34 cellular contexts compared by ENCODE assay signal in the genomic region with DNA sequence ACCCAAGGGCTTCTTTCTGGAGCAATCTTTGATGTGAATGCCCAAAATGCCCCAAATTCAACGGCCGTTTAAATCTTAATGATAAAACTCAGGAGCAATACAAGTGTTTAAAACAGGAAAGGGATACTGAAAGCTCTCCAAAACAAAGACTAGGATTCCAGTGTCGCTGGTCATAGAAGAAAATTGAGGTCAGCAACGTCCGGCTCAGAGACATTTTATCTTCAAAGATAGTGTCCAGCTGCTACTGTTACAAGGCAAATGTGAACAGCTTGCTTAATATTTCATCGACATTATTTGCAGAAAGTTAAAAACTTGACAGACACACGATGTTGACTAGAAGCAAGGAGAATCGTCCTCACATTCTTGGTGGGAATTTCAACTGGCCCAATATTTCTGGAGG.
"Had no signal": no experiment of that assay in that cellular context is flagged by ENCODE, and none has a peak within 500 bp of the region (broad histone marks: within the 10 kb centered on the region; RNA-seq: fewer than 3 reads in every experiment).

No MANE protein-coding gene starts in this region.

- H3K27me3 ChIP-seq: adrenal gland, body of pancreas, colonic mucosa had no signal

- H3K27ac ChIP-seq: adrenal gland, body of pancreas, colonic mucosa, dorsolateral prefrontal cortex, esophagus muscularis mucosa, foreskin keratinocyte, gastrocnemius medialis had no signal

- ATAC-seq: activated CD4-positive, alpha-beta T cell treated with anti-CD3 and anti-CD28 coated beads for 36 hours; activated CD8-positive, alpha-beta memory T cell treated with anti-CD3 and anti-CD28 coated beads, Interleukin-2, amount 10 ng/mL, durations not matched to agents 7 days and 5 days; activated CD8-positive, alpha-beta T cell treated with anti-CD3 and anti-CD28 coated beads, Interleukin-2, amount 10 ng/mL, durations not matched to agents 7 days and 5 days; activated naive CD8-positive, alpha-beta T cell treated with anti-CD3 and anti-CD28 coated beads, Interleukin-2, amount 50 U/mL, for 24 hours; body of pancreas; foreskin keratinocyte; gastrocnemius medialis had no signal

- H3K36me3 ChIP-seq: adrenal gland, colonic mucosa, esophagus muscularis mucosa, gastrocnemius medialis, heart left ventricle had no signal

- H3K4me3 ChIP-seq: adrenal gland, body of pancreas, colonic mucosa, dorsolateral prefrontal cortex, esophagus muscularis mucosa, gastrocnemius medialis, heart left ventricle had no signal

- H3K36me3 Mint-ChIP-seq: activated CD4-positive, alpha-beta memory T cell treated with anti-CD3 and anti-CD28 coated beads for 36 hours; activated CD8-positive, alpha-beta memory T cell treated with anti-CD3 and anti-CD28 coated beads, Interleukin-2, amount 10 ng/mL, durations not matched to agents 7 days and 5 days; activated naive CD4-positive, alpha-beta T cell treated with anti-CD3 and anti-CD28 coated beads, Interleukin-2, amount 50 U/mL, for 24 hours; activated naive CD8-positive, alpha-beta T cell treated with anti-CD3 and anti-CD28 coated beads for 36 hours had no signal

- H3K4me1 Mint-ChIP-seq: activated CD4-positive, alpha-beta T cell treated with anti-CD3 and anti-CD28 coated beads for 36 hours; activated CD4-positive, alpha-beta T cell treated with anti-CD3 and anti-CD28 coated beads, Interleukin-2, amount 10 ng/mL, durations not matched to agents 24 days and 14 days; activated CD8-positive, alpha-beta memory T cell treated with anti-CD3 and anti-CD28 coated beads, Interleukin-2, amount 10 ng/mL, durations not matched to agents 7 days and 5 days; activated naive CD4-positive, alpha-beta T cell treated with anti-CD3 and anti-CD28 coated beads, Interleukin-2, amount 50 U/mL, for 24 hours; activated naive CD8-positive, alpha-beta T cell treated with anti-CD3 and anti-CD28 coated beads for 36 hours; activated naive CD8-positive, alpha-beta T cell treated with anti-CD3 and anti-CD28 coated beads, Interleukin-2, amount 50 U/mL, for 24 hours had no signal

- H3K9me3 Mint-ChIP-seq: activated T-helper 1 cell treated with anti-CD3 and anti-CD28 coated beads, Interleukin-12 subunit alpha, Interleukin-12 subunit beta, Interleukin-2, Interleukin-4 antibody, amounts not matched to agents 30 ng/mL and 10 ng/mL and 1 ng/mL, durations not matched to agents 14 hours and 24 hours and 36 hours; activated T-helper 2 cell treated with anti-CD3 and anti-CD28 coated beads, Interferon-gamma antibody, Interleukin-2, Interleukin-4, amounts not matched to agents 10 μg/mL and 5 μg/mL and 100 μg/mL, durations not matched to agents 14 hours and 24 hours and 36 hours; dendritic cell treated with granulocyte-macrophage colony-stimulating factor and Interleukin-4, amounts not matched to agents 40 ng/mL and 50 ng/mL, for 4 days had no signal

- H3K4me1 ChIP-seq: adrenal gland, colonic mucosa, esophagus muscularis mucosa, foreskin keratinocyte, gastrocnemius medialis, heart left ventricle had no signal

- H3K27ac Mint-ChIP-seq: activated CD4-positive, alpha-beta memory T cell treated with anti-CD3 and anti-CD28 coated beads for 36 hours; activated CD4-positive, alpha-beta T cell treated with anti-CD3 and anti-CD28 coated beads for 36 hours; activated CD4-positive, alpha-beta T cell treated with anti-CD3 and anti-CD28 coated beads, Interleukin-2, amount 10 ng/mL, durations not matched to agents 24 days and 14 days; activated CD8-positive, alpha-beta memory T cell treated with anti-CD3 and anti-CD28 coated beads, Interleukin-2, amount 10 ng/mL, durations not matched to agents 7 days and 5 days; activated CD8-positive, alpha-beta T cell treated with anti-CD3 and anti-CD28 coated beads, Interleukin-2, amount 10 ng/mL, durations not matched to agents 7 days and 5 days; activated naive CD4-positive, alpha-beta T cell treated with anti-CD3 and anti-CD28 coated beads for 36 hours; activated naive CD4-positive, alpha-beta T cell treated with anti-CD3 and anti-CD28 coated beads, Interleukin-2, amount 50 U/mL, for 24 hours; activated naive CD8-positive, alpha-beta T cell treated with anti-CD3 and anti-CD28 coated beads for 36 hours; activated naive CD8-positive, alpha-beta T cell treated with anti-CD3 and anti-CD28 coated beads, Interleukin-2, amount 50 U/mL, for 24 hours; activated T-helper 1 cell treated with anti-CD3 and anti-CD28 coated beads, Interleukin-12 subunit alpha, Interleukin-12 subunit beta, Interleukin-2, Interleukin-4 antibody, amounts not matched to agents 30 ng/mL and 10 ng/mL and 1 ng/mL, durations not matched to agents 14 hours and 24 hours and 36 hours; activated T-helper 2 cell treated with anti-CD3 and anti-CD28 coated beads, Interferon-gamma antibody, Interleukin-2, Interleukin-4, amounts not matched to agents 10 μg/mL and 5 μg/mL and 100 μg/mL, durations not matched to agents 14 hours and 24 hours and 36 hours; dendritic cell treated with granulocyte-macrophage colony-stimulating factor and Interleukin-4, amounts not matched to agents 40 ng/mL and 50 ng/mL, for 4 days had no signal

- H3K4me3 Mint-ChIP-seq: activated CD4-positive, alpha-beta memory T cell treated with anti-CD3 and anti-CD28 coated beads for 36 hours; activated CD4-positive, alpha-beta T cell treated with anti-CD3 and anti-CD28 coated beads for 36 hours; activated CD4-positive, alpha-beta T cell treated with anti-CD3 and anti-CD28 coated beads, Interleukin-2, amount 10 ng/mL, durations not matched to agents 24 days and 14 days; activated CD8-positive, alpha-beta memory T cell treated with anti-CD3 and anti-CD28 coated beads, Interleukin-2, amount 10 ng/mL, durations not matched to agents 7 days and 5 days; activated CD8-positive, alpha-beta T cell treated with anti-CD3 and anti-CD28 coated beads, Interleukin-2, amount 10 ng/mL, durations not matched to agents 7 days and 5 days; activated naive CD4-positive, alpha-beta T cell treated with anti-CD3 and anti-CD28 coated beads for 36 hours; activated naive CD4-positive, alpha-beta T cell treated with anti-CD3 and anti-CD28 coated beads, Interleukin-2, amount 50 U/mL, for 24 hours; activated naive CD8-positive, alpha-beta T cell treated with anti-CD3 and anti-CD28 coated beads for 36 hours; activated naive CD8-positive, alpha-beta T cell treated with anti-CD3 and anti-CD28 coated beads, Interleukin-2, amount 50 U/mL, for 24 hours; activated T-helper 1 cell treated with anti-CD3 and anti-CD28 coated beads, Interleukin-12 subunit alpha, Interleukin-12 subunit beta, Interleukin-2, Interleukin-4 antibody, amounts not matched to agents 30 ng/mL and 10 ng/mL and 1 ng/mL, durations not matched to agents 14 hours and 24 hours and 36 hours; dendritic cell treated with granulocyte-macrophage colony-stimulating factor and Interleukin-4, amounts not matched to agents 40 ng/mL and 50 ng/mL, for 4 days had no signal

- H3K9me3 ChIP-seq: adrenal gland, body of pancreas, colonic mucosa, esophagus muscularis mucosa, gastrocnemius medialis had no signal

- DNase-seq: activated CD4-positive, alpha-beta memory T cell treated with anti-CD3 and anti-CD28 coated beads for 36 hours; activated CD4-positive, alpha-beta T cell treated with anti-CD3 and anti-CD28 coated beads for 36 hours; activated CD4-positive, alpha-beta T cell treated with anti-CD3 and anti-CD28 coated beads, Interleukin-2, amount 10 ng/mL, durations not matched to agents 24 days and 14 days; activated CD4-positive, CD25-positive, alpha-beta regulatory T cell; activated CD4-positive, CD25-positive, alpha-beta regulatory T cell treated with anti-CD3 and anti-CD28 coated beads, Interleukin-2, amount 50 U/mL, for 72 hours; activated CD8-positive, alpha-beta memory T cell treated with anti-CD3 and anti-CD28 coated beads, Interleukin-2, amount 10 ng/mL, durations not matched to agents 7 days and 5 days; activated CD8-positive, alpha-beta memory T cell treated with anti-CD3 and anti-CD28 coated beads, Interleukin-2, amount 50 U/mL, for 4 hours; activated CD8-positive, alpha-beta T cell treated with anti-CD3 and anti-CD28 coated beads, Interleukin-2, amount 10 ng/mL, durations not matched to agents 7 days and 5 days; activated effector memory CD4-positive, alpha-beta T cell treated with anti-CD3 and anti-CD28 coated beads, Interleukin-2, amount 50 U/mL, for 16 hours; activated naive CD4-positive, alpha-beta T cell treated with anti-CD3 and anti-CD28 coated beads for 36 hours; activated naive CD8-positive, alpha-beta T cell treated with anti-CD3 and anti-CD28 coated beads for 36 hours; activated naive CD8-positive, alpha-beta T cell treated with anti-CD3 and anti-CD28 coated beads, Interleukin-2, amount 50 U/mL, for 24 hours; activated T-cell treated with anti-CD3 and anti-CD28 coated beads, Interleukin-2, amount 50 U/mL, for 1 hour; activated T-cell treated with anti-CD3 and anti-CD28 coated beads, Interleukin-2, amount 50 U/mL, for 48 hours; amygdala; aorta; body of pancreas; central memory CD4-positive, alpha-beta T cell; cerebellar nuclear complex; colonic mucosa; dorsolateral prefrontal cortex; effector memory CD4-positive, alpha-beta T cell; erythroblast; foreskin keratinocyte; gastrocnemius medialis; glutamatergic neuron; heart left ventricle; T-helper 2 cell had no signal
